Comparison of ENCODE assay signal across 29 cellular contexts in the genomic region with DNA sequence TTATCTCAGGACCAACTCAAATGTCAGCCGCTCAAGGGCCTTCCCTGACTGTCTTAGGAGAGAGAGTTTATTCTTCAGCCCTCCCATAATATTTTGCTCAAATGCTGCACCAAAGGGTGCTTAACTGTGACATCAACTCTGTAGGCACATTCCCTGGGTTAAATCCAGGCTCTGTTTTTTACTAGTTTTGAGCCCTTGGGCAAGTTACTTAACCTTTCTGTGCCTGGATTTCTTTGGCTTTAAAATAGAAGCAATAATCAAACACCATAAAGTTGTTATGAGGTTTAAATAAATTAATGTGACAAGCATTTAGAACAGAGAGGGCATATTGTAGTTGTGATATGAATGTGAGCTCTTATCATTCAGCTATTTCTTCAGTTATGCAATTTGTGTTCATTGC.
"Had no signal": no experiment of that assay in that cellular context is flagged by ENCODE, and none has a peak within 500 bp of the region (broad histone marks: within the 10 kb centered on the region; RNA-seq: fewer than 3 reads in every experiment).

No MANE protein-coding gene starts in this region.

- DNase-seq: colonic mucosa; cortex of kidney; dermis blood vessel endothelial cell; dorsolateral prefrontal cortex; effector CD4-positive, alpha-beta T cell; effector CD8-positive, alpha-beta T cell; effector memory CD4-positive, alpha-beta T cell; effector memory CD8-positive, alpha-beta T cell; endodermal cell; erythroblast; esophagus squamous epithelium; foreskin fibroblast; foreskin keratinocyte; foreskin melanocyte; gastrocnemius medialis; glutamatergic neuron; head of caudate nucleus; heart left ventricle; heart right ventricle had no signal

- H3K4me2 ChIP-seq: hepatocyte had no signal

- H3K9me3 ChIP-seq: colonic mucosa, esophagus muscularis mucosa, esophagus squamous epithelium, gastrocnemius medialis, gastroesophageal sphincter, heart left ventricle, heart right ventricle had no signal

- H3K4me1 ChIP-seq: colonic mucosa, foreskin keratinocyte, gastroesophageal sphincter had no signal

- FAIRE-seq: colon, endometrium, endothelial cell of umbilical vein, frontal cortex had no signal

- H3K27ac ChIP-seq: colonic mucosa, coronary artery, epithelial cell of prostate, esophagus muscularis mucosa, esophagus squamous epithelium, foreskin keratinocyte, gastrocnemius medialis, gastroesophageal sphincter, heart left ventricle, heart right ventricle, hepatocyte had no signal

- H3K4me3 ChIP-seq: colonic mucosa, coronary artery, dorsolateral prefrontal cortex, esophagus muscularis mucosa, esophagus squamous epithelium, gastrocnemius medialis, gastroesophageal sphincter, heart left ventricle, heart right ventricle, hepatocyte had no signal

- ATAC-seq: effector memory CD8-positive, alpha-beta T cell; esophagus mucosa; foreskin keratinocyte; gastrocnemius medialis; gastroesophageal sphincter; heart left ventricle had no signal
